16 cellular contexts compared by ENCODE assay signal in the genomic region with DNA sequence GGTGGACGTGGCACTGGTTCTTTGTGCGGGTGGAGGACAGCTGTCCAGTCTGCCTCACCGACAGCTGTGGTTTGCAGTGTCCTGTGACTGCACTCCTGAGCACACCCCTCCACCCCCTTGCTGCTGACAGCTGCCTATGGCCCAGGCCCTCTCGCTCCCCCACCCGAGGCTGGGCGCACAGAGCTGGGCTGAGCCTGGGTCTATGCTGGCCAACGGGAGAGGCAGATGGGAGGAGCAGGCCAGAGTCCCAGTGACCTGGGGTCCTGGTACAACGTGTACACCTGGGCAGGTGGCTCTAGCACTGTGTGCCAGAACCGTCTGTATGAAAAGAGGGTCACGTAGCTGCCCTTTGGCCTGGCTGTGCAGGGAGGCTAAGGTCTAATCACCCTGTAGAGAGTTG. TPM values are rescaled to one million over a fixed set of nuclear protein-coding genes. Genes with fewer than 3 reads are reported as not detected.
DNase-seq lines count a peak whose midpoint lies in the region; ATAC-seq, FAIRE-seq and TF ChIP-seq lines count a peak whose summit lies in the region.
"Had no signal": no experiment of that assay in that cellular context is flagged by ENCODE, and none has a peak within 500 bp of the region (broad histone marks: within the 10 kb centered on the region; RNA-seq: fewer than 3 reads in every experiment).

No MANE protein-coding gene starts in this region.

- H3K9me3 Mint-ChIP-seq in nephron, result no peaks in the 10 kb centered on the region
- H3K9me3 Mint-ChIP-seq: naive thymus-derived CD4-positive, alpha-beta T cell; stimulated activated effector memory CD8-positive, alpha-beta T cell treated with anti-CD3 and anti-CD28 coated beads, Interleukin-12 subunit alpha, Interleukin-12 subunit beta, amount 100 ng/mL, for 72 hours had no signal

- peaks cover 16% of the 10 kb centered on the region for H3K36me3 Mint-ChIP-seq in nephron (ENCODE audit: low read depth)
- H3K36me3 Mint-ChIP-seq: stimulated activated effector memory CD8-positive, alpha-beta T cell treated with anti-CD3 and anti-CD28 coated beads, Interleukin-12 subunit alpha, Interleukin-12 subunit beta, amount 100 ng/mL, for 72 hours had no signal

- H3K4me3 Mint-ChIP-seq in nephron, result no peak overlapping the region
- H3K4me3 Mint-ChIP-seq: naive thymus-derived CD4-positive, alpha-beta T cell; stimulated activated effector memory CD8-positive, alpha-beta T cell treated with anti-CD3 and anti-CD28 coated beads, Interleukin-12 subunit alpha, Interleukin-12 subunit beta, amount 100 ng/mL, for 72 hours; T-helper 17 cell had no signal

- peak; percentile 35 for FAIRE-seq in urothelium cell line (lab: Jason Lieb, UNC)

- no peaks in the 10 kb centered on the region for H3K27me3 Mint-ChIP-seq in nephron (ENCODE audit: low read depth)
- H3K27me3 Mint-ChIP-seq: naive thymus-derived CD4-positive, alpha-beta T cell; T-helper 17 cell had no signal

- peak overlapping the region; percentile 47 for H3K27ac ChIP-seq in VCaP

- no peak overlapping the region for H3K4me3 ChIP-seq in fibroblast of villous mesenchyme (ENCODE audit: low read depth, low read length)
- H3K4me3 ChIP-seq: heart right ventricle, right atrium auricular region had no signal

- TF ChIP-seq CTCF in VCaP (conservative IDR thresholded peaks at IDR 0.05) (no peak), fibroblast of villous mesenchyme (IDR thresholded peaks at IDR 0.05; ENCODE audit: insufficient read depth, low read depth, low read length) (no peak), nephron (IDR thresholded peaks at IDR 0.05; ENCODE audit: unreplicated experiment in 3 of 3) (no peak)

- ATAC-seq in GM19023 (IDR thresholded peaks at IDR 0.05; ENCODE audit: unreplicated experiment), result no peak
- ATAC-seq in HG03521 (IDR thresholded peaks at IDR 0.05; ENCODE audit: unreplicated experiment), result no peak
- ATAC-seq: naive thymus-derived CD4-positive, alpha-beta T cell; stimulated activated effector memory CD8-positive, alpha-beta T cell treated with anti-CD3 and anti-CD28 coated beads, Interleukin-12 subunit alpha, Interleukin-12 subunit beta, amount 100 ng/mL, for 72 hours; T-helper 17 cell had no signal

- DNase-seq in fibroblast of villous mesenchyme (ENCODE audit: low read depth), result peak; percentile 20
- no peak for DNase-seq in urothelium cell line (ENCODE audit: low spot score)
- DNase-seq in D341Med (ENCODE audit: low spot score), result no peak
- DNase-seq: activated CD4-positive, alpha-beta T cell treated with anti-CD3 and anti-CD28 coated beads for 4 hours; DMS153; naive thymus-derived CD4-positive, alpha-beta T cell; NCI-H774; Right ventricle myocardium superior; T-helper 17 cell had no signal

- peaks cover 36% of the 10 kb centered on the region for H3K4me1 Mint-ChIP-seq in nephron

- peak overlapping the region; percentile 79 to 92 (median 84) for H3K27ac Mint-ChIP-seq in nephron
- H3K27ac Mint-ChIP-seq: naive thymus-derived CD4-positive, alpha-beta T cell; stimulated activated effector memory CD8-positive, alpha-beta T cell treated with anti-CD3 and anti-CD28 coated beads, Interleukin-12 subunit alpha, Interleukin-12 subunit beta, amount 100 ng/mL, for 72 hours; T-helper 17 cell had no signal

RNA-seq across cellular contexts. Expression of a gene that starts 30.5 kb away (rescaled TPM):
- 12.6 and 25.0 TPM in 2 replicates for total RNA-seq in fibroblast of villous mesenchyme
